2 cellular contexts compared by ENCODE assay signal in the genomic region with DNA sequence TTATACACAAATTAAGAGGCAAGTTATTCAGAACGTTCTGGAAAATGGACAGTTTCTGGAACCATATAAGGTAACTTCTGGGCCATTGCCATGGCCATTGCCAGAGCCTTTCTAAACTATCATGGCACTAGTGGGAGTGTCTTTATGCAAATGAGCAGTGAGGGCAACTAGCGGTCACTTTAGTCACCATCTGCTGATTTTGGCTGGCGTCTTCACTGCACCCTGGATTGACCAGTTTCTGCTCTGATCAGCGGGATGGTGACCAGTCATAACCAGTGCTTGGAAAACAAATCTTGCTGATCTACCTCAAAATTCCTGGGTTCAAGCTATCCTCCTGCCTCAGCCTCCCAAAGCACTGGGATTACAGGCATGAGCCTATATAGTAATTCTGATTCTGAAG.
A peak's percentile ranks its signal among the peaks of the same experiment; 100 is the strongest.
TF ChIP-seq lines count a peak whose summit lies in the region.

No MANE protein-coding gene starts in this region.

TF ChIP-seq in IMR-90, 13 proteins besides CTCF, POLR2A, EP300 and RAD21:
- TF ChIP-seq USF2 (IDR thresholded peaks at IDR 0.05; ENCODE audit: low read depth, low read length) (no peak), MXI1 (IDR thresholded peaks at IDR 0.05; ENCODE audit: borderline replicate concordance, low read depth, low read length) (no peak), RFX5 (IDR thresholded peaks at IDR 0.05; ENCODE audit: low read depth, low read length) (no peak), SMC3 (IDR thresholded peaks at IDR 0.05; ENCODE audit: low read depth, low read length) (no peak), NFE2L2 (IDR thresholded peaks at IDR 0.05; ENCODE audit: low read depth, low read length) (no peak), CHD1 (IDR thresholded peaks at IDR 0.05; ENCODE audit: low read depth, low read length) (no peak), FOS (IDR thresholded peaks at IDR 0.05; ENCODE audit: low read depth, low read length) (no peak), MAZ (IDR thresholded peaks at IDR 0.05; ENCODE audit: borderline replicate concordance, low read depth, low read length) (no peak), ELK1 (IDR thresholded peaks at IDR 0.05; ENCODE audit: borderline replicate concordance, low read depth, low read length) (no peak), MAFK (IDR thresholded peaks at IDR 0.05; ENCODE audit: low read depth, low read length) (no peak), CEBPB (IDR thresholded peaks at IDR 0.05; ENCODE audit: low read depth, low read length) (no peak), BHLHE40 (IDR thresholded peaks at IDR 0.05; ENCODE audit: low read depth, low read length) (no peak), RCOR1 (IDR thresholded peaks at IDR 0.05; ENCODE audit: insufficient replicate concordance, low read length) (no peak)

TF ChIP-seq in K562, 482 proteins besides CTCF, POLR2A, EP300 and RAD21:
- TF ChIP-seq ZNF212 (CRISPR knock-in tag; IDR thresholded peaks at IDR 0.05), result no peak
- peak; percentile 94 for TF ChIP-seq HMBOX1 (IDR thresholded peaks at IDR 0.05)
